ENCODE assay signal across 20 cellular contexts in the genomic region with DNA sequence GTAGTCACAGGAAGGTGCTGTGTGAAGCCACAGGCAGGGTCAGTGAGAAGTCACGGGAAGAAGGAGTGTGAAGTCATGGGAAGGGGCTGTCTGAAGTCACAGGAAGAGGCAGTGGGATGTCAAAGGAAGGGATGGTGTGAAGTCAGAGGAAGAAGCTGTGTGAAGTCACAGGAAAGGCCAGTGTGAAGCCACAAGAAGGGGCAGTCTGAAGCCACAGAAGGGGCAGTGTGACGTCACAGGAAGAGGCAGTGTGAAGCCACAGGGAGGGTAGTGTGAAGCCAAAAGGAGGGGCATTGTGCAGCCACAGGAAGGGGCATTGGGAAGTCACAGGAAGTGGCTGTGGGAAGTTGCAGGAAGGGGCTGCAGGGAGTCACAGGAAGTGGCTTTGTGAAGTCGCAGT. TPM values are rescaled to one million over a fixed set of nuclear protein-coding genes. Genes with fewer than 3 reads are reported as not detected.
"Had no signal": no experiment of that assay in that cellular context is flagged by ENCODE, and none has a peak within 500 bp of the region (broad histone marks: within the 10 kb centered on the region; RNA-seq: fewer than 3 reads in every experiment).

No MANE protein-coding gene starts in this region.

- H3K9ac ChIP-seq: parathyroid adenoma had no signal

- DNase-seq: activated CD4-positive, CD25-positive, alpha-beta regulatory T cell treated with anti-CD3 and anti-CD28 coated beads, Interleukin-2, amount 50 U/mL, for 72 hours; activated CD8-positive, alpha-beta memory T cell treated with anti-CD3 and anti-CD28 coated beads, Interleukin-2, amount 50 U/mL, for 4 hours; amygdala; body of pancreas; effector CD4-positive, alpha-beta T cell; foreskin fibroblast; hippocampal formation; kidney; left lung; naive B cell; stimulated activated CD8-positive, alpha-beta memory T cell treated with anti-CD3 and anti-CD28 coated beads, Interleukin-4, amount 100 ng/mL, for 48 hours; T-helper 9 cell had no signal

- H3K9me3 ChIP-seq: body of pancreas, suprapubic skin had no signal

- H3K9me3 Mint-ChIP-seq: stimulated activated naive CD8-positive, alpha-beta T cell treated with anti-CD3 and anti-CD28 coated beads, Interleukin-15, Interleukin-2, amounts not matched to agents 100 ng/mL and 50 ng/mL, for 24 hours; type B pancreatic cell had no signal

- H3K4me3 Mint-ChIP-seq: activated CD4-positive, alpha-beta memory T cell treated with anti-CD3 and anti-CD28 coated beads, Interleukin-2, amount 10 ng/mL, durations not matched to agents 7 days and 5 days; activated naive CD8-positive, alpha-beta T cell; naive B cell; stimulated activated naive CD8-positive, alpha-beta T cell treated with anti-CD3 and anti-CD28 coated beads, Interleukin-15, Interleukin-2, amounts not matched to agents 100 ng/mL and 50 ng/mL, for 24 hours; type B pancreatic cell had no signal

- H3K79me2 ChIP-seq: parathyroid adenoma had no signal

- H3K36me3 ChIP-seq: left lung, suprapubic skin had no signal

- FAIRE-seq: kidney had no signal

- H3K4me3 ChIP-seq: body of pancreas, coronary artery, left lung, skin epidermis, suprapubic skin had no signal

- H3K27me3 Mint-ChIP-seq: activated CD4-positive, alpha-beta memory T cell treated with anti-CD3 and anti-CD28 coated beads, Interleukin-2, amount 10 ng/mL, durations not matched to agents 7 days and 5 days; activated naive CD8-positive, alpha-beta T cell; naive B cell; stimulated activated naive CD8-positive, alpha-beta T cell treated with anti-CD3 and anti-CD28 coated beads, Interleukin-15, Interleukin-2, amounts not matched to agents 100 ng/mL and 50 ng/mL, for 24 hours; type B pancreatic cell had no signal

- H3K27ac Mint-ChIP-seq: activated CD4-positive, alpha-beta memory T cell treated with anti-CD3 and anti-CD28 coated beads, Interleukin-2, amount 10 ng/mL, durations not matched to agents 7 days and 5 days; activated naive CD8-positive, alpha-beta T cell; naive B cell; stimulated activated naive CD8-positive, alpha-beta T cell treated with anti-CD3 and anti-CD28 coated beads, Interleukin-15, Interleukin-2, amounts not matched to agents 100 ng/mL and 50 ng/mL, for 24 hours; type B pancreatic cell had no signal

- H3K27me3 ChIP-seq: body of pancreas, left lung, suprapubic skin had no signal

- H3K4me1 ChIP-seq: body of pancreas, left lung, parathyroid adenoma, suprapubic skin had no signal

- H3K36me3 Mint-ChIP-seq: activated naive CD8-positive, alpha-beta T cell; naive B cell; type B pancreatic cell had no signal

- H3K4me1 Mint-ChIP-seq: activated CD4-positive, alpha-beta memory T cell treated with anti-CD3 and anti-CD28 coated beads, Interleukin-2, amount 10 ng/mL, durations not matched to agents 7 days and 5 days; naive B cell had no signal

- ATAC-seq: body of pancreas, left lung had no signal

- H2AFZ ChIP-seq: parathyroid adenoma had no signal

- H3K27ac ChIP-seq: body of pancreas, coronary artery, parathyroid adenoma, suprapubic skin had no signal

RNA-seq across cellular contexts. Expression of gene GASK1A, which starts 35.1 kb away (rescaled TPM):
- total RNA-seq: activated CD4-positive, alpha-beta memory T cell treated with anti-CD3 and anti-CD28 coated beads, Interleukin-2, amount 10 ng/mL, durations not matched to agents 7 days and 5 days had no signal
